In the genomic region with DNA sequence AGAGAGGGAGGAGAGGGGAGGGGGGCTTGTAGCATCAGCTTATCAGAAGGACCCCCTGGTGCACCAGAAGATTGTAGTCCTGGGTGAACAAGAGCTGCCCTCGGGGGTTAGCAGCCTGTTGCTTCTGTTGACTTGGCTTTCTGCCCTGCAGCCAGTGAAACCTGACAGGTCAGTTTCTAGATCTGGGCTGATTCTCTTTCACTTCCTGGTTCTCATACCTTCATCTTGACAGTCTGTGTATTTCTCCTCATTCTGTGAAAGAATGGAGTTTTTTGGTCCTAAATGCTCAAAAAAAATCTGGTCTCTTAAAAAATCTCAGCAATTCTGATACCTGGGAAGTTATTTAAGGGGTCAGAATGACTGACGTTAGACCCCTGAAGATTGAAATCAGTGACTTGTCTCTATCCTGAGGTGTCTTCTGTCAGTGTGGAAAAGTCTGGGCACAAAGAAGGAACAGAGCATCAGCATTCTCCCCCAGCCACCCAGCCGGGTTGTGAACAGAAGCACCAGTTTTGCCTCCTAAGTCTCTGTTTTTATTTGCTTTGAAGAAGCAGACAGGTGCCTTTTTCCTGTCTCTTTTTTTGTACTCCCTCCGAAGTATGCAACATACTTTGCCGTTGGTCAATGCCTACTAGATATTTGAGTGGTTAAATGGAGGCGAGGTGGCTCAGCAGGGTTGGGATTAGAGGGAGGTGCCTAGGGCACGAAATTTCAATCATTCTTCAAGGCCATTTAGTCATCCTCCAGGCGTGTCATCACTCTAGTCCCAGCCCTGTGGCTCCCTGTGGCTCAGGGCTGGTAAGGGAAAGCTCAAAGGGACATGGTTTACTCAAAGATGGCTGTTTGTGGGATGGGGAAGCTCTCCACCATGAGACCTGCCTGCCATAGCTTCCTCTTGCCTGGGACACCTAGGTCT, we compare ENCODE assay signal across 9 cellular contexts. TPM values are rescaled to one million over a fixed set of nuclear protein-coding genes. Genes with fewer than 3 reads are reported as not detected.
A peak's percentile ranks its signal among the peaks of the same experiment; 100 is the strongest.
DNase-seq lines count a peak whose midpoint lies in the region; ATAC-seq and TF ChIP-seq lines count a peak whose summit lies in the region.
"Had no signal": no experiment of that assay in that cellular context is flagged by ENCODE, and none has a peak within 500 bp of the region (broad histone marks: within the 10 kb centered on the region; RNA-seq: fewer than 3 reads in every experiment).

No MANE protein-coding gene starts in this region.

- DNase-seq in DMS53 (lab: John Stamatoyannopoulos, UW) (peak; percentile 89), kidney glomerular epithelial cell (lab: John Stamatoyannopoulos, UW) (peak; percentile 45), NCI-H187 (lab: John Stamatoyannopoulos, UW) (no peak), anterior cingulate cortex (lab: John Stamatoyannopoulos, UW) (no peak), occipital lobe (lab: John Stamatoyannopoulos, UW) (no peak)

- H3K27me3 ChIP-seq in OCI-LY3 (ENCODE audit: low read depth, low read length), result no peaks in the 10 kb centered on the region

- H3K4me2 ChIP-seq in OCI-LY3 (ENCODE audit: low read length), result peak overlapping the region; percentile 58

- peak; percentile 32 for ATAC-seq in GM19397 (IDR thresholded peaks at IDR 0.05; ENCODE audit: unreplicated experiment)
- ATAC-seq in HG03432 (IDR thresholded peaks at IDR 0.05; ENCODE audit: unreplicated experiment), result peak; percentile 49
- ATAC-seq: Panc1 had no signal

- H3K27ac ChIP-seq in OCI-LY3 (ENCODE audit: low read length), result no peak overlapping the region

- H3K4me1 ChIP-seq in OCI-LY3 (ENCODE audit: low read length), result peaks cover 20% of the 10 kb centered on the region

- no peak for TF ChIP-seq CTCF in OCI-LY3 (IDR thresholded peaks at IDR 0.05; ENCODE audit: low read depth, low read length)

- H2AFZ ChIP-seq in OCI-LY3 (ENCODE audit: low read depth, low read length), result no peak overlapping the region

- no peak overlapping the region for H3K9ac ChIP-seq in OCI-LY3 (ENCODE audit: low read length)

- H3K36me3 ChIP-seq in OCI-LY3 (replicated peaks; ENCODE audit: low read depth, low read length), result no peaks in the 10 kb centered on the region

- H3K9me3 ChIP-seq in OCI-LY3 (ENCODE audit: insufficient read depth, low read length), result no peaks in the 10 kb centered on the region; the same call in 1 of the 2 replicates

- H3K4me3 ChIP-seq in OCI-LY3 (ENCODE audit: low read length), result peak overlapping the region; percentile 9; the same call in 1 of the 2 replicates

- H3K79me2 ChIP-seq in OCI-LY3 (ENCODE audit: low read length), result no peaks in the 10 kb centered on the region

- no peaks in the 10 kb centered on the region for H4K20me1 ChIP-seq in OCI-LY3 (ENCODE audit: insufficient read depth, low read length)

RNA-seq across cellular contexts. Expression of gene TTC9, which starts 24.0 kb away (rescaled TPM):
- total RNA-seq in occipital lobe, result 22.9 TPM

Comparison
In these comparisons a context has a peak if more than half of its experiments do, and no peak if none do; other contexts are left out.
1. DNase-seq: peak in DMS53 (single experiment) and kidney glomerular epithelial cell (single experiment); none in NCI-H187 (0 of 2), anterior cingulate cortex (0 of 58) and occipital lobe (single experiment).